ENCODE assay signal across 17 cellular contexts in genomic region chr18:24080861-24081260, GRCh38. TPM values are rescaled to one million over a fixed set of nuclear protein-coding genes. Genes with fewer than 3 reads are reported as not detected.
DNase-seq lines count a peak whose midpoint lies in the region; ATAC-seq and TF ChIP-seq lines count a peak whose summit lies in the region.
"Had no signal": no experiment of that assay in that cellular context is flagged by ENCODE, and none has a peak within 500 bp of the region (broad histone marks: within the 10 kb centered on the region; RNA-seq: fewer than 3 reads in every experiment).

No MANE protein-coding gene starts in this region.

- no peak overlapping the region for H3K27ac ChIP-seq in esophagus muscularis mucosa (replicated peaks in 1 of 4)
- H3K27ac ChIP-seq: 22Rv1 had no signal

- TF ChIP-seq EP300 in esophagus muscularis mucosa (IDR thresholded peaks at IDR 0.05): no peak

- ATAC-seq in activated CD4-positive, alpha-beta T cell treated with anti-CD3 and anti-CD28 coated beads for 36 hours: no peak
- ATAC-seq in stimulated activated naive CD8-positive, alpha-beta T cell treated with anti-CD3 and anti-CD28 coated beads, Interleukin-15, amount 100 ng/mL, for 72 hours: peak; percentile 50
- no peak for ATAC-seq in HG03469 (IDR thresholded peaks at IDR 0.05; ENCODE audit: unreplicated experiment)
- ATAC-seq: Panc1 had no signal

- no peaks in the 10 kb centered on the region for H3K27me3 ChIP-seq in esophagus muscularis mucosa

- H3K4me1 Mint-ChIP-seq in activated CD4-positive, alpha-beta T cell treated with anti-CD3 and anti-CD28 coated beads for 36 hours: peaks cover 60% of the 10 kb centered on the region
- H3K4me1 Mint-ChIP-seq in stimulated activated naive CD8-positive, alpha-beta T cell treated with anti-CD3 and anti-CD28 coated beads, Interleukin-15, amount 100 ng/mL, for 72 hours: peaks cover 56% of the 10 kb centered on the region
- H3K4me1 Mint-ChIP-seq: IgD-negative memory B cell had no signal

- TF ChIP-seq POLR2A in esophagus muscularis mucosa (IDR thresholded peaks at IDR 0.05; ENCODE audit: low read depth): no peak

- peaks cover 7 to 13% (median 11%) of the 10 kb centered on the region in 4 donors for H3K4me1 ChIP-seq in esophagus muscularis mucosa

- H3K27ac Mint-ChIP-seq in activated CD4-positive, alpha-beta T cell treated with anti-CD3 and anti-CD28 coated beads for 36 hours: no peak overlapping the region
- H3K27ac Mint-ChIP-seq in stimulated activated naive CD8-positive, alpha-beta T cell treated with anti-CD3 and anti-CD28 coated beads, Interleukin-15, amount 100 ng/mL, for 72 hours: peak overlapping the region in 1 of 2 donors; percentile 80
- H3K27ac Mint-ChIP-seq: H9 had no signal

- WGBS in esophagus muscularis mucosa: 97% methylated on average over 7 of the region's 7 CpGs

- H3K9me3 Mint-ChIP-seq in activated CD4-positive, alpha-beta T cell treated with anti-CD3 and anti-CD28 coated beads for 36 hours (ENCODE audit: low read depth): no peaks in the 10 kb centered on the region
- no peaks in the 10 kb centered on the region for H3K9me3 Mint-ChIP-seq in stimulated activated naive CD8-positive, alpha-beta T cell treated with anti-CD3 and anti-CD28 coated beads, Interleukin-15, amount 100 ng/mL, for 72 hours
- H3K9me3 Mint-ChIP-seq: H9, IgD-negative memory B cell had no signal

- CTCF ChIA-PET in activated CD4-positive, alpha-beta T cell treated with anti-CD3 and anti-CD28 coated beads for 36 hours (lab: Charles Lee): interaction anchor here (0.7 to 1.5 kb wide), 7 partner anchors 11 to 162 kb away, joined by 3 to 7 read pairs (median 4); no protein-coding TSS in a partner anchor

- H3K27me3 Mint-ChIP-seq in activated CD4-positive, alpha-beta T cell treated with anti-CD3 and anti-CD28 coated beads for 36 hours: no peaks in the 10 kb centered on the region
- no peaks in the 10 kb centered on the region for H3K27me3 Mint-ChIP-seq in stimulated activated naive CD8-positive, alpha-beta T cell treated with anti-CD3 and anti-CD28 coated beads, Interleukin-15, amount 100 ng/mL, for 72 hours
- H3K27me3 Mint-ChIP-seq: IgD-negative memory B cell had no signal

- no peaks in the 10 kb centered on the region for H3K9me3 ChIP-seq in esophagus muscularis mucosa
- H3K9me3 ChIP-seq: Caco-2 had no signal

- H3K36me3 Mint-ChIP-seq in activated CD4-positive, alpha-beta T cell treated with anti-CD3 and anti-CD28 coated beads for 36 hours (ENCODE audit: low read depth): peaks cover 36% of the 10 kb centered on the region

- POLR2A ChIA-PET in activated CD4-positive, alpha-beta T cell treated with anti-CD3 and anti-CD28 coated beads for 36 hours (lab: Charles Lee): no interaction called here

- no peak overlapping the region for H3K4me3 ChIP-seq in esophagus muscularis mucosa

- peak; percentile 32 for DNase-seq in activated CD4-positive, alpha-beta T cell treated with anti-CD3 and anti-CD28 coated beads for 36 hours
- no peak for DNase-seq in activated CD4-positive, alpha-beta T cell treated with anti-CD3 and anti-CD28 coated beads for 4 hours
- DNase-seq in stimulated activated CD4-positive, alpha-beta T cell treated with anti-CD3 and anti-CD28 coated beads, Interleukin-1b, Interleukin-23, amount 100 ng/mL, for 48 hours: peak; percentile 16
- DNase-seq in stimulated activated CD4-positive, alpha-beta T cell treated with anti-CD3 and anti-CD28 coated beads, Interleukin-4, amount 100 ng/mL, for 1 hour: no peak
- peak; percentile 62 for DNase-seq in esophagus muscularis mucosa (ENCODE audit: extremely low spot score)
- DNase-seq in stimulated activated naive CD8-positive, alpha-beta T cell treated with anti-CD3 and anti-CD28 coated beads, Interleukin-15, amount 100 ng/mL, for 72 hours: no peak
- DNase-seq in HK-2 (ENCODE audit: unreplicated experiment): no peak
- DNase-seq: Caco-2, DMS53, H9, NCI-H1417, NCI-H1930, NCI-H510A treated with DMSO at 0.1 percent for 48 hours had no signal

- no peak for TF ChIP-seq CTCF in esophagus muscularis mucosa (IDR thresholded peaks at IDR 0.05)

- H3K36me3 ChIP-seq in esophagus muscularis mucosa: peaks cover 0 to 23% (median 12%) of the 10 kb centered on the region in 4 donors

- H3K4me3 Mint-ChIP-seq in activated CD4-positive, alpha-beta T cell treated with anti-CD3 and anti-CD28 coated beads for 36 hours: no peak overlapping the region
- peak overlapping the region; percentile 39 to 51 for H3K4me3 Mint-ChIP-seq in stimulated activated naive CD8-positive, alpha-beta T cell treated with anti-CD3 and anti-CD28 coated beads, Interleukin-15, amount 100 ng/mL, for 72 hours
- H3K4me3 Mint-ChIP-seq: H9, IgD-negative memory B cell had no signal

- intact Hi-C loops in activated CD4-positive, alpha-beta T cell treated with anti-CD3 and anti-CD28 coated beads for 36 hours (cut with DNase I, micrococcal nuclease): no loop called here
- intact Hi-C loops in esophagus muscularis mucosa (cut with DNase I): no loop called here

RNA-seq across cellular contexts. Expression of gene CABYR, which starts 58.0 kb away (rescaled TPM):
- total RNA-seq in activated CD4-positive, alpha-beta T cell treated with anti-CD3 and anti-CD28 coated beads for 36 hours: under 1 TPM; 0.46 to 0.83 TPM
- total RNA-seq in esophagus muscularis mucosa: 1 to 10 TPM; 1.3 to 3.3 (median 2.5) TPM

Comparison
In these comparisons a context has a peak if more than half of its experiments do, and no peak if none do; other contexts are left out.
1. DNase-seq: peak in activated CD4-positive, alpha-beta T cell treated with anti-CD3 and anti-CD28 coated beads for 36 hours (single experiment), stimulated activated CD4-positive, alpha-beta T cell treated with anti-CD3 and anti-CD28 coated beads, Interleukin-1b, Interleukin-23, amount 100 ng/mL, for 48 hours (single experiment) and esophagus muscularis mucosa (single experiment); none in activated CD4-positive, alpha-beta T cell treated with anti-CD3 and anti-CD28 coated beads for 4 hours (0 of 2), stimulated activated CD4-positive, alpha-beta T cell treated with anti-CD3 and anti-CD28 coated beads, Interleukin-4, amount 100 ng/mL, for 1 hour (single experiment), stimulated activated naive CD8-positive, alpha-beta T cell treated with anti-CD3 and anti-CD28 coated beads, Interleukin-15, amount 100 ng/mL, for 72 hours (0 of 2) and HK-2 (single experiment).